ENCODE assay signal across 21 cellular contexts in genomic region chr2:222100704-222101103, GRCh38.
DNase-seq lines count a peak whose midpoint lies in the region; ATAC-seq, FAIRE-seq and TF ChIP-seq lines count a peak whose summit lies in the region.
"Had no signal": no experiment of that assay in that cellular context is flagged by ENCODE, and none has a peak within 500 bp of the region (broad histone marks: within the 10 kb centered on the region; RNA-seq: fewer than 3 reads in every experiment).

No MANE protein-coding gene starts in this region.

- DNase-seq in HepG2 (ENCODE audit: low spot score), result no peak
- DNase-seq in right lobe of liver, result no peak
- DNase-seq in adipocyte (ENCODE audit: low read depth), result peak; percentile 54
- DNase-seq in SJCRH30, result no peak
- DNase-seq in activated CD4-positive, alpha-beta T cell treated with anti-CD3 and anti-CD28 coated beads for 36 hours, result no peak
- DNase-seq: AML-193; Caco-2; Calu3; CD4-positive, alpha-beta T cell; CD8-positive, alpha-beta T cell; DMS79 treated with DMSO at 0.1 percent for 48 hours; GF-D8 had no signal

- H3K4me3 Mint-ChIP-seq in activated CD4-positive, alpha-beta T cell treated with anti-CD3 and anti-CD28 coated beads for 36 hours, result no peak overlapping the region
- H3K4me3 Mint-ChIP-seq: B cell; CD4-positive, alpha-beta T cell; CD8-positive, alpha-beta T cell had no signal

- in situ Hi-C loops in HepG2 (cut with HindIII; ENCODE audit: extremely low pct_ligation_motif_present, low pct_unique_long_range_greater_than_20kb), result no loop called here

- intact Hi-C loops in HepG2 (cut with micrococcal nuclease; ENCODE audit: unreplicated experiment), result no loop called here
- intact Hi-C loops in right lobe of liver (cut with DNase I), result no loop called here
- intact Hi-C loops in activated CD4-positive, alpha-beta T cell treated with anti-CD3 and anti-CD28 coated beads for 36 hours (cut with DNase I, micrococcal nuclease), result no loop called here

- TF ChIP-seq CTCF in HepG2 (CRISPR knock-in tag; IDR thresholded peaks at IDR 0.05) (no peak), right lobe of liver (IDR thresholded peaks at IDR 0.05) (no peak)

- H3K4me3 ChIP-seq in HepG2 (replicated peaks in 1 of 3; ENCODE audit: insufficient read depth in 1 of 3, low read depth in 2 of 3, low read length in 3 of 3) (no peak overlapping the region), right lobe of liver (no peak overlapping the region), adipocyte (ENCODE audit: low read length) (no peak overlapping the region), SJCRH30 (no peak overlapping the region)
- H3K4me3 ChIP-seq: A549; BLaER1 treated with 17β-estradiol and CSF1 and Interleukin-3, amounts not matched to agents 10 nM and 100 nM had no signal

- POLR2A ChIA-PET in HepG2 (lab: Yijun Ruan, JAX), result no interaction called here
- POLR2A ChIA-PET in activated CD4-positive, alpha-beta T cell treated with anti-CD3 and anti-CD28 coated beads for 36 hours (lab: Charles Lee), result no interaction called here

- FAIRE-seq in HepG2 (lab: Jason Lieb, UNC), result no peak
- FAIRE-seq: A549, D721Med, G401.6, GM12891, GM19239 had no signal

- no peaks in the 10 kb centered on the region for H3K36me3 Mint-ChIP-seq in activated CD4-positive, alpha-beta T cell treated with anti-CD3 and anti-CD28 coated beads for 36 hours (ENCODE audit: low read depth)
- H3K36me3 Mint-ChIP-seq: CD8-positive, alpha-beta T cell had no signal

- H3K4me2 ChIP-seq in HepG2 (ENCODE audit: low read depth, low read length), result no peak overlapping the region
- H3K4me2 ChIP-seq: A549; BLaER1 treated with 17β-estradiol and CSF1 and Interleukin-3, amounts not matched to agents 10 nM and 100 nM had no signal

- H3K9me3 Mint-ChIP-seq in activated CD4-positive, alpha-beta T cell treated with anti-CD3 and anti-CD28 coated beads for 36 hours (ENCODE audit: low read depth), result no peaks in the 10 kb centered on the region
- H3K9me3 Mint-ChIP-seq: CD4-positive, alpha-beta T cell had no signal

- H3K4me1 ChIP-seq in HepG2 (ENCODE audit: insufficient read depth, low read length) (no peaks in the 10 kb centered on the region), right lobe of liver (no peaks in the 10 kb centered on the region), adipocyte (ENCODE audit: control insufficient read depth, insufficient read depth, low read length) (peaks cover 5% of the 10 kb centered on the region), SJCRH30 (peaks cover 8% of the 10 kb centered on the region)
- H3K4me1 ChIP-seq: A549; BLaER1 treated with 17β-estradiol and CSF1 and Interleukin-3, amounts not matched to agents 10 nM and 100 nM; Caco-2 had no signal

- CTCF ChIA-PET in HepG2 (lab: Yijun Ruan, JAX; ENCODE audit: low intra/inter-chr PET ratio, low total read pairs), result no interaction called here
- CTCF ChIA-PET in activated CD4-positive, alpha-beta T cell treated with anti-CD3 and anti-CD28 coated beads for 36 hours (lab: Charles Lee), result interaction anchor here (0.8 kb wide), 1 partner anchor 170 kb away, joined by 3 read pairs; no protein-coding TSS in a partner anchor

- H3K79me2 ChIP-seq in HepG2 (ENCODE audit: insufficient read depth, low read length), result no peaks in the 10 kb centered on the region

- no peak overlapping the region for H3K27ac Mint-ChIP-seq in activated CD4-positive, alpha-beta T cell treated with anti-CD3 and anti-CD28 coated beads for 36 hours
- H3K27ac Mint-ChIP-seq: B cell; CD4-positive, alpha-beta T cell; CD8-positive, alpha-beta T cell had no signal

- peaks cover 4% of the 10 kb centered on the region for H3K27me3 Mint-ChIP-seq in activated CD4-positive, alpha-beta T cell treated with anti-CD3 and anti-CD28 coated beads for 36 hours

- no peak overlapping the region for H2AFZ ChIP-seq in HepG2 (ENCODE audit: low read length)

- H3K9ac ChIP-seq in HepG2 (ENCODE audit: insufficient read depth, low read depth, low read length) (no peak overlapping the region), adipocyte (ENCODE audit: low read length) (no peak overlapping the region)
- H3K9ac ChIP-seq: BLaER1 treated with 17β-estradiol and CSF1 and Interleukin-3, amounts not matched to agents 10 nM and 100 nM had no signal

- no peak for TF ChIP-seq RAD21 in HepG2 (CRISPR knock-in tag; IDR thresholded peaks at IDR 0.05)

- TF ChIP-seq POLR2A in HepG2 (IDR thresholded peaks at IDR 0.05; ENCODE audit: insufficient read depth in 1 of 2, low read depth in 2 of 2, low read length in 2 of 2), result no peak
- TF ChIP-seq POLR2A in right lobe of liver (IDR thresholded peaks at IDR 0.05), result no peak

- no peak for ATAC-seq in HepG2
- ATAC-seq in right lobe of liver, result no peak
- no peak for ATAC-seq in activated CD4-positive, alpha-beta T cell treated with anti-CD3 and anti-CD28 coated beads for 36 hours
- ATAC-seq: A549; CD8-positive, alpha-beta T cell had no signal

- no peaks in the 10 kb centered on the region for H3K36me3 ChIP-seq in HepG2 (replicated peaks in 1 of 2; ENCODE audit: control insufficient read depth in 1 of 2, insufficient read depth in 2 of 2, low read length in 2 of 2)
- H3K36me3 ChIP-seq in right lobe of liver, result no peaks in the 10 kb centered on the region
- H3K36me3 ChIP-seq in adipocyte (ENCODE audit: control insufficient read depth, insufficient read depth, low read length, severe bottlenecking), result no peaks in the 10 kb centered on the region
- no peaks in the 10 kb centered on the region for H3K36me3 ChIP-seq in SJCRH30
- H3K36me3 ChIP-seq: BLaER1 treated with 17β-estradiol and CSF1 and Interleukin-3, amounts not matched to agents 10 nM and 100 nM had no signal

- H3K4me1 Mint-ChIP-seq in activated CD4-positive, alpha-beta T cell treated with anti-CD3 and anti-CD28 coated beads for 36 hours, result no peaks in the 10 kb centered on the region
- H3K4me1 Mint-ChIP-seq: B cell had no signal

- H3K9me3 ChIP-seq in HepG2 (ENCODE audit: low read length) (no peaks in the 10 kb centered on the region), right lobe of liver (no peaks in the 10 kb centered on the region), adipocyte (ENCODE audit: control insufficient read depth, low read length) (no peaks in the 10 kb centered on the region), SJCRH30 (replicated peaks) (no peaks in the 10 kb centered on the region)
- H3K9me3 ChIP-seq: A549; BLaER1 treated with 17β-estradiol and CSF1 and Interleukin-3, amounts not matched to agents 10 nM and 100 nM; Caco-2 had no signal

- no peaks in the 10 kb centered on the region for H4K20me1 ChIP-seq in HepG2 (ENCODE audit: insufficient read depth, low read length)
- H4K20me1 ChIP-seq: BLaER1 treated with 17β-estradiol and CSF1 and Interleukin-3, amounts not matched to agents 10 nM and 100 nM had no signal

- TF ChIP-seq EP300 in HepG2 (IDR thresholded peaks at IDR 0.05; ENCODE audit: low read depth in 2 of 2, low read length in 2 of 2) (no peak), HepG2 (CRISPR knock-in tag; IDR thresholded peaks at IDR 0.05; ENCODE audit: borderline replicate concordance) (no peak)

- no TSS peak for BruUV-seq in HepG2 (replicated peaks; lab: Mats Ljungman, UMichigan)

- peaks cover 0 to 10% of the 10 kb centered on the region in 2 experiments; a peak in 2 of 5 replicates for H3K27me3 ChIP-seq in HepG2 (ENCODE audit: control insufficient read depth in 1 of 2, insufficient read depth in 2 of 2, low read length in 2 of 2)
- H3K27me3 ChIP-seq in right lobe of liver, result no peaks in the 10 kb centered on the region
- peaks cover 12% of the 10 kb centered on the region for H3K27me3 ChIP-seq in adipocyte (replicated peaks; ENCODE audit: control insufficient read depth, insufficient read depth, low read length)
- H3K27me3 ChIP-seq in SJCRH30, result no peaks in the 10 kb centered on the region
- H3K27me3 ChIP-seq: BLaER1 treated with 17β-estradiol and CSF1 and Interleukin-3, amounts not matched to agents 10 nM and 100 nM had no signal

- 2% methylated on average over 2 of the region's 2 CpGs for WGBS in HepG2 (ENCODE audit: low lambda C conversion rate)
- 58% methylated on average over 2 of the region's 2 CpGs for WGBS in right lobe of liver (ENCODE audit: insufficient coverage, low coverage, low lambda C conversion rate, missing lambda C conversion rate)

- H3K27ac ChIP-seq in HepG2 (ENCODE audit: extremely low read length, insufficient read depth, low read length) (no peak overlapping the region), right lobe of liver (no peak overlapping the region), SJCRH30 (no peak overlapping the region)
- H3K27ac ChIP-seq: 22Rv1; A549; BLaER1 treated with 17β-estradiol and CSF1 and Interleukin-3, amounts not matched to agents 10 nM and 100 nM; C4-2B had no signal

TF ChIP-seq in HepG2, 621 proteins besides CTCF, POLR2A, EP300 and RAD21:
- TF ChIP-seq ZMYM4 (CRISPR knock-in tag; IDR thresholded peaks at IDR 0.05) (no peak), CEBPB (IDR thresholded peaks at IDR 0.05; ENCODE audit: borderline replicate concordance, low read depth, low read length) (peak; percentile 68; the same call in 1 of the 2 replicates)
